1 cellular context compared by ENCODE assay signal in genomic region chrX:154401045-154401799, GRCh38.
A peak's percentile ranks its signal among the peaks of the same experiment; 100 is the strongest.
TF ChIP-seq lines count a peak whose summit lies in the region.

No MANE protein-coding gene starts in this region.

TF ChIP-seq in HCT116, 20 proteins besides CTCF, POLR2A, EP300 and RAD21:
- TF ChIP-seq REST (IDR thresholded peaks at IDR 0.05; ENCODE audit: low read depth) (no peak), POLR2AphosphoS5 (IDR thresholded peaks at IDR 0.05; ENCODE audit: low read depth, low read length) (peak; percentile 78)
